ENCODE assay signal across 16 cellular contexts in the genomic region with DNA sequence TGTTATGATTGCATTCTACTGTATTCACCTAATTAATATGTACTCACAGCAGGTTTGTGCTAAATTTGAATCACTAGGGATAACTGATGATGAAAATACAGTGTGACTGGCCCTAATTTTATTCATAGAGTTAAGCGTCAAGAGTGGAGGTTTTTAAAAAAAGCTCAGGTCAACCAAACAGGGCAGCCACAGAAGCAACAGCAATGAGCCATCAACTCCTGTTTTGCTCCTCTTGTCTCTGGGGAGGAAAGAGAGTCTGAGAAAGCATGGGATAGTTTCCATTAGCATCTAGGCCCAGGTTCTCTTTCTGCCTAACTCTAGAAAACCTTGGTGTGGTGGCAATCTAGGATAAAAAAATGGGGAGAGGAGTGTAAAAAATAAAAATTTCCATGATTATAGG.
DNase-seq lines count a peak whose midpoint lies in the region; ATAC-seq and TF ChIP-seq lines count a peak whose summit lies in the region.
"Had no signal": no experiment of that assay in that cellular context is flagged by ENCODE, and none has a peak within 500 bp of the region (broad histone marks: within the 10 kb centered on the region; RNA-seq: fewer than 3 reads in every experiment).

No MANE protein-coding gene starts in this region.

- peak; percentile 26 for ATAC-seq in HG03571 (IDR thresholded peaks at IDR 0.05; ENCODE audit: unreplicated experiment)
- no peak for ATAC-seq in HG03025 (IDR thresholded peaks at IDR 0.05; ENCODE audit: low FRiP score, unreplicated experiment)
- ATAC-seq in HG03442 (IDR thresholded peaks at IDR 0.05; ENCODE audit: unreplicated experiment) = no peak
- ATAC-seq: natural killer cell; stimulated activated naive CD8-positive, alpha-beta T cell treated with anti-CD3 and anti-CD28 coated beads, Interleukin-15, amount 100 ng/mL, for 72 hours had no signal

- peaks cover 0 to 7% (median 0%) of the 10 kb centered on the region in 11 experiments; a peak in 1 of 22 replicates for H3K36me3 ChIP-seq in BLaER1 treated with 17β-estradiol and CSF1 and Interleukin-3, amounts not matched to agents 10 nM and 100 nM
- peaks cover 24% of the 10 kb centered on the region for H3K36me3 ChIP-seq in osteoblast (ENCODE audit: insufficient read depth, low read length)
- H3K36me3 ChIP-seq in MG63 = peaks cover 18% of the 10 kb centered on the region

- H3K9ac ChIP-seq in BLaER1 treated with 17β-estradiol and CSF1 and Interleukin-3, amounts not matched to agents 10 nM and 100 nM = peak overlapping the region in 1 of 11 experiments; percentile 28; a peak in 1 of 22 replicates

- H3K9me3 ChIP-seq in BLaER1 treated with 17β-estradiol and CSF1 and Interleukin-3, amounts not matched to agents 10 nM and 100 nM (replicated peaks in 1 of 11) = peaks cover 0 to 52% (median 37%) of the 10 kb centered on the region in 11 experiments; a peak in 17 of 22 replicates
- no peaks in the 10 kb centered on the region for H3K9me3 ChIP-seq in osteoblast (ENCODE audit: low read depth, low read length)
- no peaks in the 10 kb centered on the region for H3K9me3 ChIP-seq in MG63

- peaks cover 85% of the 10 kb centered on the region for H3K79me2 ChIP-seq in osteoblast (ENCODE audit: insufficient read depth, low read length)

- peaks cover 15 to 43% (median 29%) of the 10 kb centered on the region in 10 experiments for H3K4me1 ChIP-seq in BLaER1 treated with 17β-estradiol and CSF1 and Interleukin-3, amounts not matched to agents 10 nM and 100 nM
- H3K4me1 ChIP-seq in osteoblast (ENCODE audit: insufficient read depth, low read length) = peaks cover 70% of the 10 kb centered on the region

- H3K27ac ChIP-seq in BLaER1 treated with 17β-estradiol and CSF1 and Interleukin-3, amounts not matched to agents 10 nM and 100 nM = peak overlapping the region in 7 of 11 experiments; percentile 20 to 71 (median 51); a peak in 11 of 22 replicates
- peak overlapping the region in 39 of 59 donors; percentile 1 to 82 (median 47) for H3K27ac ChIP-seq in dorsolateral prefrontal cortex
- H3K27ac ChIP-seq in osteoblast (ENCODE audit: low read depth, low read length) = peak overlapping the region; percentile 83
- H3K27ac ChIP-seq: SK-N-MC had no signal

- H3K4me2 ChIP-seq in BLaER1 treated with 17β-estradiol and CSF1 and Interleukin-3, amounts not matched to agents 10 nM and 100 nM = peak overlapping the region in 9 of 11 experiments; percentile 31 to 80 (median 51); a peak in 17 of 22 replicates
- no peak overlapping the region for H3K4me2 ChIP-seq in osteoblast (ENCODE audit: insufficient read depth, low read length)

- no peak for DNase-seq in dorsolateral prefrontal cortex
- peak; percentile 67 for DNase-seq in osteoblast (ENCODE audit: insufficient read length, low spot score, missing footprints)
- DNase-seq in MG63 = no peak
- no peak for DNase-seq in H4 (ENCODE audit: low spot score)
- DNase-seq: effector CD4-positive, alpha-beta T cell; natural killer cell; NCI-H2107; NCI-H526; stimulated activated naive CD8-positive, alpha-beta T cell treated with anti-CD3 and anti-CD28 coated beads, Interleukin-15, amount 100 ng/mL, for 72 hours; T1000 had no signal

- 0 out of 20 replicates have a peak overlapping the region, but pooled peaks of 1 of the 10 experiments have one; percentile 8 for H3K4me3 ChIP-seq in BLaER1 treated with 17β-estradiol and CSF1 and Interleukin-3, amounts not matched to agents 10 nM and 100 nM
- H3K4me3 ChIP-seq in dorsolateral prefrontal cortex (peak overlapping the region in 1 of 59 donors; percentile 6), osteoblast (ENCODE audit: insufficient read depth, low read length) (no peak overlapping the region), MG63 (no peak overlapping the region)
- H3K4me3 ChIP-seq: lung, SK-N-MC had no signal

- H3K27me3 ChIP-seq in BLaER1 treated with 17β-estradiol and CSF1 and Interleukin-3, amounts not matched to agents 10 nM and 100 nM = no peaks in the 10 kb centered on the region
- no peaks in the 10 kb centered on the region for H3K27me3 ChIP-seq in dorsolateral prefrontal cortex
- no peaks in the 10 kb centered on the region for H3K27me3 ChIP-seq in osteoblast (ENCODE audit: insufficient read depth, low read length)
- no peaks in the 10 kb centered on the region for H3K27me3 ChIP-seq in MG63

- no peak overlapping the region for H2AFZ ChIP-seq in osteoblast (ENCODE audit: low read length)

- H4K20me1 ChIP-seq in BLaER1 treated with 17β-estradiol and CSF1 and Interleukin-3, amounts not matched to agents 10 nM and 100 nM = no peaks in the 10 kb centered on the region
- H4K20me1 ChIP-seq in osteoblast (ENCODE audit: insufficient read depth, low read length) = no peaks in the 10 kb centered on the region

- intact Hi-C loops in dorsolateral prefrontal cortex (cut with DNase I) = no loop called here

- TF ChIP-seq CTCF in dorsolateral prefrontal cortex (IDR thresholded peaks at IDR 0.05 in 54 of 56, conservative IDR thresholded peaks at IDR 0.05 in 2 of 56; ENCODE audit: low read depth in 1 of 56, partially characterized antibody in 56 of 56) (no peak), osteoblast (IDR thresholded peaks at IDR 0.05; ENCODE audit: extremely low read depth, low read depth, low read length) (no peak)
